In the genomic region with DNA sequence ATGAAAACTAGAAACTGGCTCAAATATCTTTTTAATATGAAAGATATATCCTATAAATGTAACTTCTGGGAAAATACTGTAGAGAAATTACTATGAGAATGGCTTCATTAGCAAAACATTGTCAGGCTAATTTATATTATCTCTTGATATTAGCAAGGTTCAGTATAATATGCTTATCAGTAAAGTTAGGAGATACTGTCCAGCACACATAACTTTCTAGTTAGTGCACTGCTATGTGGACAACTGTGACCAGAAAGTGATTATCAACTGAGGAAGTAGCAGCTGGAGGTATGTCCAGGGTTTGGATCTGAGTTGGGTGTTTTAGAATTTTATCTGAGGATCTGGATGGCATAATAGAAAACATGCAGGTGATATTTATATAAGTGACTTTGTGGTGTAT, we compare ENCODE assay signal across 2 cellular contexts.
TF ChIP-seq lines count a peak whose summit lies in the region.

No MANE protein-coding gene starts in this region.

TF ChIP-seq in SK-N-SH, 30 proteins besides CTCF, POLR2A, EP300 and RAD21:
- TF ChIP-seq MEF2A (IDR thresholded peaks at IDR 0.05; ENCODE audit: borderline replicate concordance, low read depth) (no peak), TEAD4 (IDR thresholded peaks at IDR 0.05; ENCODE audit: borderline replicate concordance, insufficient read depth) (no peak), FOXM1 (IDR thresholded peaks at IDR 0.05; ENCODE audit: low read depth) (no peak), RCOR1 (IDR thresholded peaks at IDR 0.05; ENCODE audit: low read length) (peak; percentile 94), NFIC (IDR thresholded peaks at IDR 0.05; ENCODE audit: borderline replicate concordance) (no peak), GABPA (IDR thresholded peaks at IDR 0.05; ENCODE audit: low read depth) (no peak), GATA2 (CRISPR knock-in tag; IDR thresholded peaks at IDR 0.05) (peak; percentile 22; the same call in 1 of the 2 replicates), PBX3 (IDR thresholded peaks at IDR 0.05) (no peak)
TF ChIP-seq in SK-N-SH: peak in this region for 2.

TF ChIP-seq in GM12878, 131 proteins besides CTCF, POLR2A, EP300 and RAD21:
- TF ChIP-seq CBX5 (IDR thresholded peaks at IDR 0.05; ENCODE audit: low read depth) (no peak), NFIC (IDR thresholded peaks at IDR 0.05; ENCODE audit: low read depth, low read length) (no peak), SIN3A (IDR thresholded peaks at IDR 0.05; ENCODE audit: low read depth, low read length) (no peak), CREB1 (IDR thresholded peaks at IDR 0.05; ENCODE audit: low read depth) (no peak), MTA3 (IDR thresholded peaks at IDR 0.05; ENCODE audit: borderline replicate concordance, low read length) (no peak), RCOR1 (conservative IDR thresholded peaks at IDR 0.05; ENCODE audit: low read depth, low read length) (no peak), HDAC2 (IDR thresholded peaks at IDR 0.05) (no peak), NFXL1 (IDR thresholded peaks at IDR 0.05; ENCODE audit: borderline replicate concordance) (no peak), ZNF207 (IDR thresholded peaks at IDR 0.05; ENCODE audit: borderline replicate concordance) (no peak), PKNOX1 (IDR thresholded peaks at IDR 0.05) (no peak), ZZZ3 (IDR thresholded peaks at IDR 0.05; ENCODE audit: control insufficient read depth, insufficient read length, low read depth) (no peak)
